In the genomic region with DNA sequence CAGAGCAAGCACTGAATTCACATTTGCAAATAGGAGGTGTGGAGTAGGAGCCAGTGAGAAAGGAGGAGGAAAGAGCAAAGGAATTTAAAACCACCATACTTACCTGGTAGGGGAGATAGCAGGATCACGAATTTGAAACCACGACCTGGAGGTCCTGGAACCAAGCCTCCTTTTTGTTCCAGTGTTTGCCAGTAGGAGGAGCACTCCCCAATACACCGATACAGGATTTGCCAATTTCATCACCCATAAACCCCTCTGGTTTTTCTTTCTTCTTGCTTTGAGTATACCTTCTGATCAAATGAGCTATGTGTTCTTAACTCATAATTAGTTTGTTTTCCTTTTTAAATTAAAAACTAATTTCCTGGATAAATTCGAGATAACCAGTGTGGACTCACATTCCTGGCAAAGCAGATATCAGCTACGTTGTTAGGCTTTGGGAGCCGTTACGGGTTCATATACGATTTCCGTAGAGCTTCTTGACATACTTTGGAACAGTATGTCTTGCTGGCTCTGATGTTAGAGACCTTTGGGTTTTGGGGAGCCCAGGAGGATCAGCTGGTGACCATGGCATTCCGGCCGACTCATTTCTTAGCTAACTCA, we compare ENCODE assay signal across 10 cellular contexts. TPM values are rescaled to one million over a fixed set of nuclear protein-coding genes. Genes with fewer than 3 reads are reported as not detected.
A peak's percentile ranks its signal among the peaks of the same experiment; 100 is the strongest.
DNase-seq lines count a peak whose midpoint lies in the region; ATAC-seq, FAIRE-seq and TF ChIP-seq lines count a peak whose summit lies in the region.
"Had no signal": no experiment of that assay in that cellular context is flagged by ENCODE, and none has a peak within 500 bp of the region (broad histone marks: within the 10 kb centered on the region; RNA-seq: fewer than 3 reads in every experiment).

No MANE protein-coding gene starts in this region.

- peaks cover 0 to 2% of the 10 kb centered on the region in 2 donors for H3K4me1 ChIP-seq in small intestine (ENCODE audit: control insufficient read depth in 2 of 2, insufficient read depth in 1 of 2, low read depth in 1 of 2, low read length in 1 of 2)

- peaks cover 0 to 7% of the 10 kb centered on the region in 2 donors for H3K36me3 ChIP-seq in small intestine (ENCODE audit: control insufficient read depth in 2 of 2, insufficient read depth in 2 of 2, low read length in 2 of 2)

- no peak for TF ChIP-seq CTCF in lower leg skin (IDR thresholded peaks at IDR 0.05)

- H3K4me3 ChIP-seq in small intestine (ENCODE audit: low read depth in 1 of 2, low read length in 2 of 2) (no peak overlapping the region), lower leg skin (ENCODE audit: low read depth, poor library complexity, severe bottlenecking) (no peak overlapping the region)
- H3K4me3 ChIP-seq: SK-N-MC had no signal

- FAIRE-seq in GM12892 (lab: Jason Lieb, UNC): no peak
- no peak for FAIRE-seq in small intestine (lab: Jason Lieb, UNC)

- TF ChIP-seq POLR2A in GM12892 (IDR thresholded peaks at IDR 0.05; ENCODE audit: low read depth, low read length): no peak
- no peak for TF ChIP-seq POLR2A in lower leg skin (IDR thresholded peaks at IDR 0.05)

- no peaks in the 10 kb centered on the region for H3K27me3 ChIP-seq in small intestine (ENCODE audit: control insufficient read depth in 2 of 2, insufficient read depth in 2 of 2, low read length in 2 of 2)

- peak; percentile 23 for DNase-seq in GM12892 (ENCODE audit: insufficient read length)
- peak; percentile 17 for DNase-seq in RPMI7951 (ENCODE audit: low read depth)
- peak; percentile 67 for DNase-seq in dermis blood vessel endothelial cell
- peak; percentile 40 for DNase-seq in small intestine
- no peak for DNase-seq in lower leg skin (ENCODE audit: low spot score in 2 of 2)
- DNase-seq in SHP77 (lab: John Stamatoyannopoulos, UW): no peak

- intact Hi-C loops in lower leg skin (cut with DNase I; ENCODE audit: low total_unique reads): no loop called here

- 67 to 76% (median 69%) methylated on average over 11 of the region's 11 CpGs for WGBS in small intestine, 3 donors
- 74 to 77% methylated on average over 11 of the region's 11 CpGs for WGBS in lower leg skin, 2 donors

- no peak for ATAC-seq in HG03097 (IDR thresholded peaks at IDR 0.05; ENCODE audit: low FRiP score, unreplicated experiment)
- no peak for ATAC-seq in GM19351 (IDR thresholded peaks at IDR 0.05; ENCODE audit: unreplicated experiment)

- no peaks in the 10 kb centered on the region for H3K9me3 ChIP-seq in small intestine (ENCODE audit: control insufficient read depth, low read depth)

- H3K27ac ChIP-seq in small intestine (ENCODE audit: low read depth in 1 of 2, low read length in 1 of 2): no peak overlapping the region
- H3K27ac ChIP-seq: SK-N-MC had no signal

RNA-seq across cellular contexts. Expression of a gene that starts 22.7 kb away (rescaled TPM):
- not detected for polyA plus RNA-seq in GM12892 (2012; ENCODE audit: missing spikeins)
- not detected in 2 replicates for total RNA-seq in RPMI7951 (2014; rRNA removed; shearing (Covaris generic))
- total RNA-seq in dermis blood vessel endothelial cell (not detected in 2 replicates), lower leg skin (under 1 TPM in 2 of 4 donors, not detected in 2; 0.12 to 0.29 TPM)
- polyA plus RNA-seq in small intestine: 10 to 100 TPM in 2 of 3 donors, 1 to 10 TPM in 1; 4.9 to 31.1 (median 30.8) TPM
- total RNA-seq: mononuclear cell had no signal

RNA-seq across cellular contexts. Expression of a gene that starts 53.6 kb away (rescaled TPM):
- polyA plus RNA-seq in GM12892 (2012; ENCODE audit: missing spikeins): 2.6 TPM
- 5.2 and 5.5 TPM in 2 replicates for total RNA-seq in RPMI7951 (2014; rRNA removed; shearing (Covaris generic))
- 10.7 and 11.3 TPM in 2 replicates for total RNA-seq in dermis blood vessel endothelial cell
- 1 to 10 TPM in 1 of 3 donors, under 1 TPM in 2; 0.27 to 1.8 (median 0.89) TPM for polyA plus RNA-seq in small intestine
- total RNA-seq in lower leg skin: 100 to 1,000 TPM; 130 to 214 (median 157) TPM

Comparison
In these comparisons a context has a peak if more than half of its experiments do, and no peak if none do; other contexts are left out.
1. DNase-seq: peak in GM12892 (single experiment), RPMI7951 (single experiment), dermis blood vessel endothelial cell (single experiment) and small intestine (single experiment); none in lower leg skin (0 of 2) and SHP77 (0 of 2).
2. RNA of a gene that starts 53.6 kb away (total RNA-seq): 130 to 214 TPM in lower leg skin; 10.7 to 11.3 TPM in dermis blood vessel endothelial cell and 5.2 to 5.5 TPM in RPMI7951; every median in the first group is over 10 times any median in the second.